Comparison of ENCODE assay signal across 23 cellular contexts in genomic region chr5:161925960-161926359, GRCh38.
DNase-seq lines count a peak whose midpoint lies in the region; ATAC-seq and TF ChIP-seq lines count a peak whose summit lies in the region.
"Had no signal": no experiment of that assay in that cellular context is flagged by ENCODE, and none has a peak within 500 bp of the region (broad histone marks: within the 10 kb centered on the region; RNA-seq: fewer than 3 reads in every experiment).

No MANE protein-coding gene starts in this region.

- H3K4me1 Mint-ChIP-seq in H9 = no peaks in the 10 kb centered on the region
- H3K4me1 Mint-ChIP-seq in CD4-positive, alpha-beta memory T cell = no peaks in the 10 kb centered on the region
- H3K4me1 Mint-ChIP-seq: activated naive CD8-positive, alpha-beta T cell treated with anti-CD3 and anti-CD28 coated beads, Interleukin-2, amount 10 ng/mL, durations not matched to agents 7 days and 5 days; nephron; stimulated activated effector memory CD8-positive, alpha-beta T cell treated with anti-CD3 and anti-CD28 coated beads, Interleukin-12 subunit alpha, Interleukin-12 subunit beta, amount 100 ng/mL, for 72 hours had no signal

- no peak overlapping the region for H2BK120ac ChIP-seq in H9 (ENCODE audit: low read depth, low read length, poor library complexity, severe bottlenecking)

- H3K36me3 Mint-ChIP-seq in H9 (ENCODE audit: insufficient read depth in 1 of 3, low read depth in 3 of 3) = peaks cover 7 to 14% (median 8%) of the 10 kb centered on the region in 3 experiments
- H3K36me3 Mint-ChIP-seq in CD4-positive, alpha-beta memory T cell = no peaks in the 10 kb centered on the region
- H3K36me3 Mint-ChIP-seq: activated naive CD8-positive, alpha-beta T cell treated with anti-CD3 and anti-CD28 coated beads, Interleukin-2, amount 10 ng/mL, durations not matched to agents 7 days and 5 days; stimulated activated effector memory CD8-positive, alpha-beta T cell treated with anti-CD3 and anti-CD28 coated beads, Interleukin-12 subunit alpha, Interleukin-12 subunit beta, amount 100 ng/mL, for 72 hours had no signal

- H4K5ac ChIP-seq in H9 (ENCODE audit: insufficient read length, low read depth, low read length) = no peak overlapping the region

- H2BK5ac ChIP-seq in H9 (ENCODE audit: insufficient read length, low read length) = no peak overlapping the region

- H3K9me2 ChIP-seq in OCI-LY7 (ENCODE audit: insufficient read depth, low read length) = no peaks in the 10 kb centered on the region

- no peaks in the 10 kb centered on the region for H3K27me3 ChIP-seq in H9 (ENCODE audit: insufficient read depth, low read length)
- no peaks in the 10 kb centered on the region for H3K27me3 ChIP-seq in CD4-positive, alpha-beta memory T cell (ENCODE audit: insufficient read depth, low read length)
- H3K27me3 ChIP-seq: ovary had no signal

- H3K23ac ChIP-seq in H9 (ENCODE audit: insufficient read length, low read depth, low read length) = no peak overlapping the region

- no peaks in the 10 kb centered on the region for H4K20me1 ChIP-seq in H9 (ENCODE audit: control insufficient read depth, insufficient read depth, insufficient read length)
- no peaks in the 10 kb centered on the region for H4K20me1 ChIP-seq in OCI-LY7 (ENCODE audit: insufficient read depth, low read length)

- no peaks in the 10 kb centered on the region for H3K27me3 Mint-ChIP-seq in H9 (ENCODE audit: low read depth)
- no peaks in the 10 kb centered on the region for H3K27me3 Mint-ChIP-seq in CD4-positive, alpha-beta memory T cell
- H3K27me3 Mint-ChIP-seq: activated naive CD8-positive, alpha-beta T cell treated with anti-CD3 and anti-CD28 coated beads, Interleukin-2, amount 10 ng/mL, durations not matched to agents 7 days and 5 days; dendritic cell treated with granulocyte-macrophage colony-stimulating factor and Interleukin-4, amounts not matched to agents 40 ng/mL and 50 ng/mL, for 4 days had no signal

- WGBS in H9 (ENCODE audit: extremely low coverage, insufficient read length, low lambda C conversion rate) = no CpG with 5 or more reads among the region's 4 CpGs

- DNase-seq in stimulated activated CD4-positive, alpha-beta T cell treated with anti-CD3 and anti-CD28 coated beads, Interleukin-15, amount 100 ng/mL, for 24 hours = peak; percentile 1
- DNase-seq in stimulated activated CD4-positive, alpha-beta T cell treated with anti-CD3 and anti-CD28 coated beads, Interleukin-4, amount 100 ng/mL, for 24 hours = no peak
- peak; percentile 34 for DNase-seq in H9
- peak; percentile 0 for DNase-seq in OCI-LY7 (ENCODE audit: low spot score)
- no peak for DNase-seq in CD4-positive, alpha-beta memory T cell
- DNase-seq in KG1 (lab: John Stamatoyannopoulos, UW) = no peak
- DNase-seq: activated CD4-positive, alpha-beta T cell treated with anti-CD3 and anti-CD28 coated beads, Interleukin-2, amount 50 U/mL, for 4 hours; activated CD8-positive, alpha-beta memory T cell treated with anti-CD3 and anti-CD28 coated beads, Interleukin-2, amount 50 U/mL, for 48 hours; activated naive CD8-positive, alpha-beta T cell treated with anti-CD3 and anti-CD28 coated beads, Interleukin-2, amount 10 ng/mL, durations not matched to agents 7 days and 5 days; C1 segment of cervical spinal cord; central memory CD4-positive, alpha-beta T cell; IMR-90; MM.1S; NCI-H1694; NCI-H526; ovary; retina; small intestine had no signal

- no peak overlapping the region for H3K56ac ChIP-seq in H9 (ENCODE audit: insufficient read length, low read depth, low read length)

- H3K23me2 ChIP-seq in H9 (ENCODE audit: insufficient read length, low read depth, low read length, poor library complexity, severe bottlenecking) = no peaks in the 10 kb centered on the region

- no peak overlapping the region for H2BK15ac ChIP-seq in H9 (ENCODE audit: low read depth, low read length)

- H3T11ph ChIP-seq in H9 (ENCODE audit: low read length) = no peak overlapping the region

- no peak overlapping the region for H3K4me2 ChIP-seq in H9 (ENCODE audit: insufficient read depth, insufficient read length, low read length)
- H3K4me2 ChIP-seq in OCI-LY7 (ENCODE audit: low read length) = no peak overlapping the region

- H3K4me3 ChIP-seq in OCI-LY7 (ENCODE audit: low read depth, low read length, poor library complexity, severe bottlenecking) = no peak overlapping the region
- no peak overlapping the region for H3K4me3 ChIP-seq in CD4-positive, alpha-beta memory T cell (ENCODE audit: low read length in 2 of 2)
- H3K4me3 ChIP-seq: ovary, SK-N-MC had no signal

- CTCF ChIA-PET in OCI-LY7 (lab: Charles Lee; ENCODE audit: unreplicated experiment) = no interaction called here
- CTCF ChIA-PET in CD4-positive, alpha-beta memory T cell (lab: Charles Lee; ENCODE audit: partially characterized antibody) = no interaction called here

- no peaks in the 10 kb centered on the region for H3K79me1 ChIP-seq in H9 (ENCODE audit: insufficient read depth, low read depth, low read length, poor library complexity, severe bottlenecking)

- intact Hi-C loops in OCI-LY7 (cut with micrococcal nuclease; ENCODE audit: unreplicated experiment) = no loop called here
- intact Hi-C loops in CD4-positive, alpha-beta memory T cell (cut with micrococcal nuclease) = no loop called here

- no peak overlapping the region for H3K14ac ChIP-seq in H9 (ENCODE audit: insufficient read depth, low read length)

- no TSS peak for BruUV-seq in OCI-LY7 (replicated peaks; lab: Mats Ljungman, UMichigan)

- H3K4me1 ChIP-seq in H9 (ENCODE audit: insufficient read depth, low read length) = no peaks in the 10 kb centered on the region
- no peaks in the 10 kb centered on the region for H3K4me1 ChIP-seq in OCI-LY7 (ENCODE audit: insufficient read depth, low read length, poor library complexity, severe bottlenecking)
- no peaks in the 10 kb centered on the region for H3K4me1 ChIP-seq in CD4-positive, alpha-beta memory T cell (ENCODE audit: insufficient read depth, low read length)

- H3K79me2 ChIP-seq in H9 (ENCODE audit: insufficient read depth, low read length) = no peaks in the 10 kb centered on the region
- no peaks in the 10 kb centered on the region for H3K79me2 ChIP-seq in OCI-LY7 (ENCODE audit: insufficient read depth, low read depth, low read length)

- no peaks in the 10 kb centered on the region for H3K36me3 ChIP-seq in OCI-LY7 (ENCODE audit: insufficient read depth, low read length)
- H3K36me3 ChIP-seq in CD4-positive, alpha-beta memory T cell (ENCODE audit: insufficient read depth, low read length) = no peaks in the 10 kb centered on the region
- H3K36me3 ChIP-seq: ovary had no signal

- H3K9me3 ChIP-seq in H9 (ENCODE audit: control insufficient read depth, low read depth, low read length) (no peaks in the 10 kb centered on the region), OCI-LY7 (ENCODE audit: low read length) (no peaks in the 10 kb centered on the region)
- no peaks in the 10 kb centered on the region for H3K9me3 ChIP-seq in CD4-positive, alpha-beta memory T cell (ENCODE audit: control insufficient read depth in 1 of 2, low read length in 2 of 2)
- H3K9me3 ChIP-seq: ovary had no signal

- no peak overlapping the region for H3K27ac Mint-ChIP-seq in H9
- no peak overlapping the region for H3K27ac Mint-ChIP-seq in CD4-positive, alpha-beta memory T cell
- H3K27ac Mint-ChIP-seq: activated naive CD8-positive, alpha-beta T cell treated with anti-CD3 and anti-CD28 coated beads, Interleukin-2, amount 10 ng/mL, durations not matched to agents 7 days and 5 days; dendritic cell treated with granulocyte-macrophage colony-stimulating factor and Interleukin-4, amounts not matched to agents 40 ng/mL and 50 ng/mL, for 4 days; nephron; stimulated activated effector memory CD8-positive, alpha-beta T cell treated with anti-CD3 and anti-CD28 coated beads, Interleukin-12 subunit alpha, Interleukin-12 subunit beta, amount 100 ng/mL, for 72 hours had no signal

- H3K27ac ChIP-seq in H9 (ENCODE audit: insufficient read length, low read depth, low read length) (no peak overlapping the region), OCI-LY7 (ENCODE audit: low read depth, low read length, poor library complexity, severe bottlenecking) (no peak overlapping the region)
- H3K27ac ChIP-seq in CD4-positive, alpha-beta memory T cell (ENCODE audit: low read depth, low read length) = no peak overlapping the region
- H3K27ac ChIP-seq: ovary, SK-N-MC had no signal

- H2AK5ac ChIP-seq in H9 (ENCODE audit: insufficient read length, low read length) = no peak overlapping the region

- POLR2A ChIA-PET in OCI-LY7 (lab: Charles Lee) = interaction anchor here (0.9 kb wide), 1 partner anchor 31 kb away, joined by 3 read pairs; no protein-coding TSS in a partner anchor
- POLR2A ChIA-PET in CD4-positive, alpha-beta memory T cell (lab: Charles Lee; ENCODE audit: partially characterized antibody) = no interaction called here

- H4K8ac ChIP-seq in H9 (replicated peaks; ENCODE audit: insufficient read length, low read depth, low read length) = no peak overlapping the region

- no peak overlapping the region for H4K91ac ChIP-seq in H9 (ENCODE audit: insufficient read length, low read depth, low read length)

- no peak overlapping the region for H2BK12ac ChIP-seq in H9 (ENCODE audit: insufficient read length, low read depth, low read length)

- peaks cover 10 to 15% of the 10 kb centered on the region in 2 experiments for H3K9me3 Mint-ChIP-seq in H9
- peaks cover 4 to 12% (median 7%) of the 10 kb centered on the region in 8 donors for H3K9me3 Mint-ChIP-seq in CD4-positive, alpha-beta memory T cell
- H3K9me3 Mint-ChIP-seq: dendritic cell treated with granulocyte-macrophage colony-stimulating factor and Interleukin-4, amounts not matched to agents 40 ng/mL and 50 ng/mL, for 4 days; nephron had no signal

- no peak for ATAC-seq in HG03025 (IDR thresholded peaks at IDR 0.05; ENCODE audit: low FRiP score, unreplicated experiment)
- ATAC-seq: stimulated activated effector memory CD8-positive, alpha-beta T cell treated with anti-CD3 and anti-CD28 coated beads, Interleukin-12 subunit alpha, Interleukin-12 subunit beta, amount 100 ng/mL, for 72 hours had no signal

- no peak overlapping the region for H3K9ac ChIP-seq in H9 (ENCODE audit: extremely low read depth, insufficient read length, low read length)

- TF ChIP-seq CTCF in H9 (conservative IDR thresholded peaks at IDR 0.05) = peak; percentile 36; the same call in 2 of the 3 replicates
- peak; percentile 45; the same call in 1 of the 2 replicates for TF ChIP-seq CTCF in OCI-LY7 (conservative IDR thresholded peaks at IDR 0.05; ENCODE audit: low read length)

- no peak overlapping the region for H2AFZ ChIP-seq in H9 (ENCODE audit: low read length)
- no peak overlapping the region for H2AFZ ChIP-seq in OCI-LY7 (ENCODE audit: low read length)

- H3K18ac ChIP-seq in H9 (ENCODE audit: insufficient read length, low read depth, low read length) = no peak overlapping the region

- no peak overlapping the region for H2BK20ac ChIP-seq in H9 (ENCODE audit: low read depth, low read length, poor library complexity, severe bottlenecking)

- H3K4ac ChIP-seq in H9 (ENCODE audit: low read depth, low read length) = no peak overlapping the region

- no peak overlapping the region for H3K4me3 Mint-ChIP-seq in H9
- H3K4me3 Mint-ChIP-seq in CD4-positive, alpha-beta memory T cell = no peak overlapping the region
- H3K4me3 Mint-ChIP-seq: activated naive CD8-positive, alpha-beta T cell treated with anti-CD3 and anti-CD28 coated beads, Interleukin-2, amount 10 ng/mL, durations not matched to agents 7 days and 5 days; dendritic cell treated with granulocyte-macrophage colony-stimulating factor and Interleukin-4, amounts not matched to agents 40 ng/mL and 50 ng/mL, for 4 days; nephron; stimulated activated effector memory CD8-positive, alpha-beta T cell treated with anti-CD3 and anti-CD28 coated beads, Interleukin-12 subunit alpha, Interleukin-12 subunit beta, amount 100 ng/mL, for 72 hours had no signal

Comparison
In these comparisons a context has a peak if more than half of its experiments do, and no peak if none do; other contexts are left out.
1. DNase-seq: peak in stimulated activated CD4-positive, alpha-beta T cell treated with anti-CD3 and anti-CD28 coated beads, Interleukin-15, amount 100 ng/mL, for 24 hours (single experiment), H9 (single experiment) and OCI-LY7 (single experiment); none in stimulated activated CD4-positive, alpha-beta T cell treated with anti-CD3 and anti-CD28 coated beads, Interleukin-4, amount 100 ng/mL, for 24 hours (single experiment), CD4-positive, alpha-beta memory T cell (0 of 5) and KG1 (single experiment).